In genomic region chr10:48231699-48232315, GRCh38 we compare ENCODE assay signal across 12 cellular contexts. TPM values are rescaled to one million over a fixed set of nuclear protein-coding genes. Genes with fewer than 3 reads are reported as not detected.
DNase-seq lines count a peak whose midpoint lies in the region; ATAC-seq and TF ChIP-seq lines count a peak whose summit lies in the region.
"Had no signal": no experiment of that assay in that cellular context is flagged by ENCODE, and none has a peak within 500 bp of the region (broad histone marks: within the 10 kb centered on the region; RNA-seq: fewer than 3 reads in every experiment).

No MANE protein-coding gene starts in this region.

- H3K9me3 ChIP-seq in heart left ventricle: no peaks in the 10 kb centered on the region

- ATAC-seq in GM19043 (IDR thresholded peaks at IDR 0.05; ENCODE audit: low read depth, unreplicated experiment) (peak; percentile 76), HG02759 (IDR thresholded peaks at IDR 0.05; ENCODE audit: unreplicated experiment) (peak; percentile 72), HG03565 (IDR thresholded peaks at IDR 0.05; ENCODE audit: unreplicated experiment) (peak; percentile 62), heart left ventricle (no peak)
- ATAC-seq: stimulated activated effector memory CD8-positive, alpha-beta T cell treated with anti-CD3 and anti-CD28 coated beads, Interleukin-12 subunit alpha, Interleukin-12 subunit beta, amount 100 ng/mL, for 72 hours had no signal

- no peak for TF ChIP-seq CTCF in heart left ventricle (IDR thresholded peaks at IDR 0.05)

- peaks cover 0 to 5% (median 0%) of the 10 kb centered on the region in 12 donors for H3K4me1 ChIP-seq in heart left ventricle

- H3K4me3 ChIP-seq in heart left ventricle: no peak overlapping the region

- peak; percentile 74 for DNase-seq in DMS79 (lab: John Stamatoyannopoulos, UW)
- no peak for DNase-seq in NCI-H69 (lab: John Stamatoyannopoulos, UW)
- DNase-seq in NCI-H187 (lab: John Stamatoyannopoulos, UW): no peak
- no peak for DNase-seq in NCI-H345 treated with DMSO at 0.1 percent for 48 hours (lab: John Stamatoyannopoulos, UW; ENCODE audit: unreplicated experiment)
- DNase-seq in heart left ventricle: no peak
- DNase-seq: activated CD4-positive, alpha-beta memory T cell treated with anti-CD3 and anti-CD28 coated beads for 36 hours; foreskin fibroblast had no signal

- WGBS in heart left ventricle, 4 donors: 79 to 88% (median 84%) methylated on average over 6 of the region's 6 CpGs

- no peaks in the 10 kb centered on the region for H3K36me3 ChIP-seq in heart left ventricle

- no peaks in the 10 kb centered on the region for H3K27me3 ChIP-seq in heart left ventricle

- TF ChIP-seq POLR2A in heart left ventricle (IDR thresholded peaks at IDR 0.05): no peak

- H3K27ac ChIP-seq in heart left ventricle: no peak overlapping the region

- intact Hi-C loops in heart left ventricle (cut with DNase I): no loop called here

RNA-seq across cellular contexts. Expression of gene FRMPD2, which starts 42.7 kb away (rescaled TPM):
- under 1 TPM in 2 of 9 donors, not detected in 7; 0.20 to 0.66 TPM for total RNA-seq in heart left ventricle
- not detected for polyA plus RNA-seq in heart left ventricle
- total RNA-seq: activated CD4-positive, alpha-beta memory T cell treated with anti-CD3 and anti-CD28 coated beads for 36 hours had no signal
- polyA plus RNA-seq: AG04450 had no signal

Comparison
In these comparisons a context has a peak if more than half of its experiments do, and no peak if none do; other contexts are left out.
1. ATAC-seq: peak in GM19043 (single experiment), HG02759 (single experiment) and HG03565 (single experiment); none in heart left ventricle (0 of 4).